ENCODE assay signal across 1 cellular context in the genomic region with DNA sequence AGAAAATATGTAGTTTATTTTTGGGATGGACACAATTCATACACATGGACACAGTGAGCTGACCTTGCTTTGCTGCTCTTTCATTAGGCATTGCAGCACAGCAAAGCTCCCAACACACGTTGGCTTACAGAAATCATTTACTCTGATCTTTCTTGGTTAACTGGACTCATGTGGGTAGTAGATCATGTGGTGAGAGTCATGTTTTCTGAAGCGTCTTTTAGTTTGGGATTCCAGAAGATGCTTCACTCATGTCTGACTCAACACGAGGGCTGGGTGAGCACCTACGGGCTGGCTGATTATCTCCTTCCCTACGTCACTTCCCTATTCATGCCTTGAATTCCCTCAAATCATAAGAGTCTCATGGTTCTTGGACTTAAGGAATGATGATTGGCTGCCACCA.
A peak's percentile ranks its signal among the peaks of the same experiment; 100 is the strongest.
TF ChIP-seq lines count a peak whose summit lies in the region.

No MANE protein-coding gene starts in this region.

TF ChIP-seq in K562, 482 proteins besides CTCF, POLR2A, EP300 and RAD21:
- TF ChIP-seq CREM (IDR thresholded peaks at IDR 0.05; ENCODE audit: low read depth): 0 out of 2 replicates have a peak, but pooled peaks have one; percentile 16
- TF ChIP-seq POLR3A (IDR thresholded peaks at IDR 0.05; ENCODE audit: borderline replicate concordance, extremely low read depth, insufficient read depth, insufficient read length): no peak
